In the genomic region with DNA sequence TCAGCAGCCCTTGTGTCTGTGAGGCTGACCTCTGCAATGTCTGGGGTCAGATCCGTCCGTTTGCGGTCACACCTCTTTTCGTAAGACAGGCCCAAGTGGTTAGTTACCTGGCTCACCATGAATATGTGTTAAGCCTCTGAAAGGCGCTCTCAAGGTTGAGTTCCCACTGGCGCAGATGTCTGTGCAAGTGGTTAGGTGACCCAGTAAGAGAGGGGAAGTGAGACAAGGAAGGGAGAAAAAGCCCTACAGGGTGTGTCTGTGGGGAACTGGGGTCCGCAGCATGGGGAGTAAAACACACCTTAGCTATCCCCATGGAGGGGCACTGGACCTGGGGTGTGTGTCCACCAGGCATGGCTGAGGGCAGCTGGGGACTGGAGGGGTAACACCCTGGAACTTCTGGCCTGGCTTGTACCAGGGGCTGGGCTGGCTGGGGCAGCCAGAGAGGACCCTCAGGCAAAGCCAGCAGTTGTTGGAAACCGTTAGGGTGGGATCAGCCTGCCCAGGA, we compare ENCODE assay signal across 1 cellular context.
A peak's percentile ranks its signal among the peaks of the same experiment; 100 is the strongest.
TF ChIP-seq lines count a peak whose summit lies in the region.

No MANE protein-coding gene starts in this region.

TF ChIP-seq in K562, 482 proteins besides CTCF, POLR2A, EP300 and RAD21 (continued from another document):
- peak; percentile 37; the same call in 1 of the 2 replicates for TF ChIP-seq ESRRA (IDR thresholded peaks at IDR 0.05; ENCODE audit: borderline replicate concordance, low read depth)
- TF ChIP-seq, protein P1, sequence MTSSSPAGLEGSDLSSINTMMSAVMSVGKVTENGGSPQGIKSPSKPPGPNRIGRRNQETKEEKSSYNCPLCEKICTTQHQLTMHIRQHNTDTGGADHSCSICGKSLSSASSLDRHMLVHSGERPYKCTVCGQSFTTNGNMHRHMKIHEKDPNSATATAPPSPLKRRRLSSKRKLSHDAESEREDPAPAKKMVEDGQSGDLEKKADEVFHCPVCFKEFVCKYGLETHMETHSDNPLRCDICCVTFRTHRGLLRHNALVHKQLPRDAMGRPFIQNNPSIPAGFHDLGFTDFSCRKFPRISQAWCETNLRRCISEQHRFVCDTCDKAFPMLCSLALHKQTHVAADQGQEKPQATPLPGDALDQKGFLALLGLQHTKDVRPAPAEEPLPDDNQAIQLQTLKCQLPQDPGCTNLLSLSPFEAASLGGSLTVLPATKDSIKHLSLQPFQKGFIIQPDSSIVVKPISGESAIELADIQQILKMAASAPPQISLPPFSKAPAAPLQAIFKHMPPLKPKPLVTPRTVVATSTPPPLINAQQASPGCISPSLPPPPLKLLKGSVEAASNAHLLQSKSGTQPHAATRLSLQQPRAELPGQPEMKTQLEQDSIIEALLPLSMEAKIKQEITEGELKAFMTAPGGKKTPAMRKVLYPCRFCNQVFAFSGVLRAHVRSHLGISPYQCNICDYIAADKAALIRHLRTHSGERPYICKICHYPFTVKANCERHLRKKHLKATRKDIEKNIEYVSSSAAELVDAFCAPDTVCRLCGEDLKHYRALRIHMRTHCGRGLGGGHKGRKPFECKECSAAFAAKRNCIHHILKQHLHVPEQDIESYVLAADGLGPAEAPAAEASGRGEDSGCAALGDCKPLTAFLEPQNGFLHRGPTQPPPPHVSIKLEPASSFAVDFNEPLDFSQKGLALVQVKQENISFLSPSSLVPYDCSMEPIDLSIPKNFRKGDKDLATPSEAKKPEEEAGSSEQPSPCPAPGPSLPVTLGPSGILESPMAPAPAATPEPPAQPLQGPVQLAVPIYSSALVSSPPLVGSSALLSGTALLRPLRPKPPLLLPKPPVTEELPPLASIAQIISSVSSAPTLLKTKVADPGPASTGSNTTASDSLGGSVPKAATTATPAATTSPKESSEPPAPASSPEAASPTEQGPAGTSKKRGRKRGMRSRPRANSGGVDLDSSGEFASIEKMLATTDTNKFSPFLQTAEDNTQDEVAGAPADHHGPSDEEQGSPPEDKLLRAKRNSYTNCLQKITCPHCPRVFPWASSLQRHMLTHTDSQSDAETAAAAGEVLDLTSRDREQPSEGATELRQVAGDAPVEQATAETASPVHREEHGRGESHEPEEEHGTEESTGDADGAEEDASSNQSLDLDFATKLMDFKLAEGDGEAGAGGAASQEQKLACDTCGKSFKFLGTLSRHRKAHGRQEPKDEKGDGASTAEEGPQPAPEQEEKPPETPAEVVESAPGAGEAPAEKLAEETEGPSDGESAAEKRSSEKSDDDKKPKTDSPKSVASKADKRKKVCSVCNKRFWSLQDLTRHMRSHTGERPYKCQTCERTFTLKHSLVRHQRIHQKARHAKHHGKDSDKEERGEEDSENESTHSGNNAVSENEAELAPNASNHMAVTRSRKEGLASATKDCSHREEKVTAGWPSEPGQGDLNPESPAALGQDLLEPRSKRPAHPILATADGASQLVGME (CRISPR knock-in tag; IDR thresholded peaks at IDR 0.05) = no peak
- TF ChIP-seq ZNF282 (CRISPR knock-in tag; IDR thresholded peaks at IDR 0.05) = no peak
